In the genomic region with DNA sequence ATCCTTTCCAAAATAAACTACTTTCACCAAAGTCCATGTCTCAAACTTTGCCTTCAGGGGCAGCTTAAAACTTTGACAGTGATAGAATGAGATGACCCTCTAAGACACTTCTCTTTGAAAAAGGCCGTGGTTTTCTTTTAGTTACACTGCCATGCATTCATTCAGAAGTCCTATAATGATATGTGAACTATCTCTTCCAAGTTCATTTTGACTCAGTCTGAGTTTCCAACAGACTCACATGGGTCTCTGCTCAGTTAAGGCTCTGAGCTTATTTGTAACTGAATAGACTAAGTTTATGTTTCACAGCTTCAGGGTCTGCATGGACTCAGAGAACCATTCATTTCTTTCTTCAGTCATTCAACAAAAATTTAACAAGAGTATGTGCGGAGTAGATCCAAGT, we compare ENCODE assay signal across 2 cellular contexts.
TF ChIP-seq lines count a peak whose summit lies in the region.

No MANE protein-coding gene starts in this region.

TF ChIP-seq in SK-N-SH, 30 proteins besides CTCF, POLR2A, EP300 and RAD21 (continued from another document):
- TF ChIP-seq, protein P1, sequence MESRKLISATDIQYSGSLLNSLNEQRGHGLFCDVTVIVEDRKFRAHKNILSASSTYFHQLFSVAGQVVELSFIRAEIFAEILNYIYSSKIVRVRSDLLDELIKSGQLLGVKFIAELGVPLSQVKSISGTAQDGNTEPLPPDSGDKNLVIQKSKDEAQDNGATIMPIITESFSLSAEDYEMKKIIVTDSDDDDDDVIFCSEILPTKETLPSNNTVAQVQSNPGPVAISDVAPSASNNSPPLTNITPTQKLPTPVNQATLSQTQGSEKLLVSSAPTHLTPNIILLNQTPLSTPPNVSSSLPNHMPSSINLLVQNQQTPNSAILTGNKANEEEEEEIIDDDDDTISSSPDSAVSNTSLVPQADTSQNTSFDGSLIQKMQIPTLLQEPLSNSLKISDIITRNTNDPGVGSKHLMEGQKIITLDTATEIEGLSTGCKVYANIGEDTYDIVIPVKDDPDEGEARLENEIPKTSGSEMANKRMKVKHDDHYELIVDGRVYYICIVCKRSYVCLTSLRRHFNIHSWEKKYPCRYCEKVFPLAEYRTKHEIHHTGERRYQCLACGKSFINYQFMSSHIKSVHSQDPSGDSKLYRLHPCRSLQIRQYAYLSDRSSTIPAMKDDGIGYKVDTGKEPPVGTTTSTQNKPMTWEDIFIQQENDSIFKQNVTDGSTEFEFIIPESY (IDR thresholded peaks at IDR 0.05; ENCODE audit: borderline replicate concordance, low read depth): no peak
- TF ChIP-seq, protein P2, sequence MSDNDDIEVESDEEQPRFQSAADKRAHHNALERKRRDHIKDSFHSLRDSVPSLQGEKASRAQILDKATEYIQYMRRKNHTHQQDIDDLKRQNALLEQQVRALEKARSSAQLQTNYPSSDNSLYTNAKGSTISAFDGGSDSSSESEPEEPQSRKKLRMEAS (IDR thresholded peaks at IDR 0.05; ENCODE audit: low read depth): no peak
- TF ChIP-seq RXRA (IDR thresholded peaks at IDR 0.05; ENCODE audit: borderline replicate concordance, low read depth) (no peak), TAF1 (IDR thresholded peaks at IDR 0.05; ENCODE audit: borderline replicate concordance, low read depth, low read length) (no peak), FOXJ3 (CRISPR knock-in tag; IDR thresholded peaks at IDR 0.05) (no peak), SIN3A (IDR thresholded peaks at IDR 0.05; ENCODE audit: borderline replicate concordance, low read depth, low read length) (no peak), NRF1 (IDR thresholded peaks at IDR 0.05; ENCODE audit: low read depth, low read length) (no peak), TCF12 (IDR thresholded peaks at IDR 0.05) (no peak), CHD2 (IDR thresholded peaks at IDR 0.05; ENCODE audit: low read length, partially characterized antibody) (no peak), NFIC (IDR thresholded peaks at IDR 0.05; ENCODE audit: borderline replicate concordance) (no peak)
- TF ChIP-seq, protein P3, sequence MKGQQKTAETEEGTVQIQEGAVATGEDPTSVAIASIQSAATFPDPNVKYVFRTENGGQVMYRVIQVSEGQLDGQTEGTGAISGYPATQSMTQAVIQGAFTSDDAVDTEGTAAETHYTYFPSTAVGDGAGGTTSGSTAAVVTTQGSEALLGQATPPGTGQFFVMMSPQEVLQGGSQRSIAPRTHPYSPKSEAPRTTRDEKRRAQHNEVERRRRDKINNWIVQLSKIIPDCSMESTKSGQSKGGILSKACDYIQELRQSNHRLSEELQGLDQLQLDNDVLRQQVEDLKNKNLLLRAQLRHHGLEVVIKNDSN (IDR thresholded peaks at IDR 0.05; ENCODE audit: borderline replicate concordance, low read depth): no peak

TF ChIP-seq in SK-N-SH treated with all-trans-retinoic acid at 6 μM for 48 hours, 23 proteins besides CTCF, POLR2A, EP300 and RAD21:
- TF ChIP-seq, protein P4, sequence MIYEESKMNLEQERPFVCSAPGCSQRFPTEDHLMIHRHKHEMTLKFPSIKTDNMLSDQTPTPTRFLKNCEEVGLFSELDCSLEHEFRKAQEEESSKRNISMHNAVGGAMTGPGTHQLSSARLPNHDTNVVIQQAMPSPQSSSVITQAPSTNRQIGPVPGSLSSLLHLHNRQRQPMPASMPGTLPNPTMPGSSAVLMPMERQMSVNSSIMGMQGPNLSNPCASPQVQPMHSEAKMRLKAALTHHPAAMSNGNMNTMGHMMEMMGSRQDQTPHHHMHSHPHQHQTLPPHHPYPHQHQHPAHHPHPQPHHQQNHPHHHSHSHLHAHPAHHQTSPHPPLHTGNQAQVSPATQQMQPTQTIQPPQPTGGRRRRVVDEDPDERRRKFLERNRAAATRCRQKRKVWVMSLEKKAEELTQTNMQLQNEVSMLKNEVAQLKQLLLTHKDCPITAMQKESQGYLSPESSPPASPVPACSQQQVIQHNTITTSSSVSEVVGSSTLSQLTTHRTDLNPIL (CRISPR knock-in tag; IDR thresholded peaks at IDR 0.05; ENCODE audit: low read depth): no peak
- TF ChIP-seq SNAI2 (CRISPR knock-in tag; IDR thresholded peaks at IDR 0.05) (no peak), ZFP30 (CRISPR knock-in tag; IDR thresholded peaks at IDR 0.05) (no peak), ZFP3 (CRISPR knock-in tag; IDR thresholded peaks at IDR 0.05) (no peak), ISL1 (CRISPR knock-in tag; IDR thresholded peaks at IDR 0.05) (no peak), CSDC2 (CRISPR knock-in tag; IDR thresholded peaks at IDR 0.05) (no peak), ESRRG (CRISPR knock-in tag; IDR thresholded peaks at IDR 0.05) (no peak), TCF4 (CRISPR knock-in tag; IDR thresholded peaks at IDR 0.05; ENCODE audit: borderline replicate concordance) (no peak), TOX (CRISPR knock-in tag; IDR thresholded peaks at IDR 0.05; ENCODE audit: borderline replicate concordance) (no peak), ARNTL (CRISPR knock-in tag; IDR thresholded peaks at IDR 0.05; ENCODE audit: borderline replicate concordance, low read depth) (no peak), ZC3H10 (CRISPR knock-in tag; IDR thresholded peaks at IDR 0.05) (no peak), ZNF565 (CRISPR knock-in tag; conservative IDR thresholded peaks at IDR 0.05; ENCODE audit: low read depth) (no peak), PPARA (CRISPR knock-in tag; IDR thresholded peaks at IDR 0.05; ENCODE audit: borderline replicate concordance) (no peak), GLIS3 (CRISPR knock-in tag; IDR thresholded peaks at IDR 0.05) (no peak), ZNF70 (CRISPR knock-in tag; IDR thresholded peaks at IDR 0.05) (no peak)
- TF ChIP-seq, protein P5, sequence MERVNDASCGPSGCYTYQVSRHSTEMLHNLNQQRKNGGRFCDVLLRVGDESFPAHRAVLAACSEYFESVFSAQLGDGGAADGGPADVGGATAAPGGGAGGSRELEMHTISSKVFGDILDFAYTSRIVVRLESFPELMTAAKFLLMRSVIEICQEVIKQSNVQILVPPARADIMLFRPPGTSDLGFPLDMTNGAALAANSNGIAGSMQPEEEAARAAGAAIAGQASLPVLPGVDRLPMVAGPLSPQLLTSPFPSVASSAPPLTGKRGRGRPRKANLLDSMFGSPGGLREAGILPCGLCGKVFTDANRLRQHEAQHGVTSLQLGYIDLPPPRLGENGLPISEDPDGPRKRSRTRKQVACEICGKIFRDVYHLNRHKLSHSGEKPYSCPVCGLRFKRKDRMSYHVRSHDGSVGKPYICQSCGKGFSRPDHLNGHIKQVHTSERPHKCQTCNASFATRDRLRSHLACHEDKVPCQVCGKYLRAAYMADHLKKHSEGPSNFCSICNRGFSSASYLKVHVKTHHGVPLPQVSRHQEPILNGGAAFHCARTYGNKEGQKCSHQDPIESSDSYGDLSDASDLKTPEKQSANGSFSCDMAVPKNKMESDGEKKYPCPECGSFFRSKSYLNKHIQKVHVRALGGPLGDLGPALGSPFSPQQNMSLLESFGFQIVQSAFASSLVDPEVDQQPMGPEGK (CRISPR knock-in tag; IDR thresholded peaks at IDR 0.05; ENCODE audit: borderline replicate concordance): no peak
- TF ChIP-seq, protein P6, sequence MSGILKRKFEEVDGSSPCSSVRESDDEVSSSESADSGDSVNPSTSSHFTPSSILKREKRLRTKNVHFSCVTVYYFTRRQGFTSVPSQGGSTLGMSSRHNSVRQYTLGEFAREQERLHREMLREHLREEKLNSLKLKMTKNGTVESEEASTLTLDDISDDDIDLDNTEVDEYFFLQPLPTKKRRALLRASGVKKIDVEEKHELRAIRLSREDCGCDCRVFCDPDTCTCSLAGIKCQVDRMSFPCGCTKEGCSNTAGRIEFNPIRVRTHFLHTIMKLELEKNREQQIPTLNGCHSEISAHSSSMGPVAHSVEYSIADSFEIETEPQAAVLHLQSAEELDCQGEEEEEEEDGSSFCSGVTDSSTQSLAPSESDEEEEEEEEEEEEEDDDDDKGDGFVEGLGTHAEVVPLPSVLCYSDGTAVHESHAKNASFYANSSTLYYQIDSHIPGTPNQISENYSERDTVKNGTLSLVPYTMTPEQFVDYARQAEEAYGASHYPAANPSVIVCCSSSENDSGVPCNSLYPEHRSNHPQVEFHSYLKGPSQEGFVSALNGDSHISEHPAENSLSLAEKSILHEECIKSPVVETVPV (CRISPR knock-in tag; IDR thresholded peaks at IDR 0.05): no peak
- TF ChIP-seq, protein P7, sequence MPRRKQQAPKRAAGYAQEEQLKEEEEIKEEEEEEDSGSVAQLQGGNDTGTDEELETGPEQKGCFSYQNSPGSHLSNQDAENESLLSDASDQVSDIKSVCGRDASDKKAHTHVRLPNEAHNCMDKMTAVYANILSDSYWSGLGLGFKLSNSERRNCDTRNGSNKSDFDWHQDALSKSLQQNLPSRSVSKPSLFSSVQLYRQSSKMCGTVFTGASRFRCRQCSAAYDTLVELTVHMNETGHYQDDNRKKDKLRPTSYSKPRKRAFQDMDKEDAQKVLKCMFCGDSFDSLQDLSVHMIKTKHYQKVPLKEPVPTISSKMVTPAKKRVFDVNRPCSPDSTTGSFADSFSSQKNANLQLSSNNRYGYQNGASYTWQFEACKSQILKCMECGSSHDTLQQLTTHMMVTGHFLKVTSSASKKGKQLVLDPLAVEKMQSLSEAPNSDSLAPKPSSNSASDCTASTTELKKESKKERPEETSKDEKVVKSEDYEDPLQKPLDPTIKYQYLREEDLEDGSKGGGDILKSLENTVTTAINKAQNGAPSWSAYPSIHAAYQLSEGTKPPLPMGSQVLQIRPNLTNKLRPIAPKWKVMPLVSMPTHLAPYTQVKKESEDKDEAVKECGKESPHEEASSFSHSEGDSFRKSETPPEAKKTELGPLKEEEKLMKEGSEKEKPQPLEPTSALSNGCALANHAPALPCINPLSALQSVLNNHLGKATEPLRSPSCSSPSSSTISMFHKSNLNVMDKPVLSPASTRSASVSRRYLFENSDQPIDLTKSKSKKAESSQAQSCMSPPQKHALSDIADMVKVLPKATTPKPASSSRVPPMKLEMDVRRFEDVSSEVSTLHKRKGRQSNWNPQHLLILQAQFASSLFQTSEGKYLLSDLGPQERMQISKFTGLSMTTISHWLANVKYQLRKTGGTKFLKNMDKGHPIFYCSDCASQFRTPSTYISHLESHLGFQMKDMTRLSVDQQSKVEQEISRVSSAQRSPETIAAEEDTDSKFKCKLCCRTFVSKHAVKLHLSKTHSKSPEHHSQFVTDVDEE (CRISPR knock-in tag; IDR thresholded peaks at IDR 0.05): no peak
TF ChIP-seq in SK-N-SH treated with all-trans-retinoic acid at 6 μM for 48 hours: peak in this region for 0.
